Comparison of ENCODE assay signal across 18 cellular contexts in the genomic region with DNA sequence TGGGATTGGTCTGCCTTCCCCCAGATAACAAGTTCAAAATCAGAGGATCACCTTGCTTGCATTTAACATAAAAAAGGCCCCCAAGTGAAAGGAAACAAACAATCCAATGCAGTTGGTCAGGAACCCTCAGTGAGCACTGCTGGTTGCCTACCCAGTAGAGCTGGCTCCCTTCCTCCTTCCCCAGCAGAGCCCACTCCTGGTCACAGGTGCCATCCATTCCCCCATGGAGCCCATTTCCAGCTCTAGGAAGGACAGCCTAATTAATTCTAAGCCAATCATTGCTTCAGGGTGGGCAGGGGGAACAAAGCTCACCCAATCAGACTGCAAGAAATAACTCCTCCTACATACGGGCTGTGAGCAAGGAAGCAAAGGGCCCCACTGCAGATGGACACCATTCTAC.
DNase-seq lines count a peak whose midpoint lies in the region; ATAC-seq and TF ChIP-seq lines count a peak whose summit lies in the region.
"Had no signal": no experiment of that assay in that cellular context is flagged by ENCODE, and none has a peak within 500 bp of the region (broad histone marks: within the 10 kb centered on the region; RNA-seq: fewer than 3 reads in every experiment).

No MANE protein-coding gene starts in this region.

- WGBS in urinary bladder = 95% methylated on average over 1 of the region's 1 CpG
- WGBS in prostate gland = 86% methylated on average over 1 of the region's 1 CpG

- no peaks in the 10 kb centered on the region for H3K36me3 Mint-ChIP-seq in stimulated activated naive CD8-positive, alpha-beta T cell treated with anti-CD3 and anti-CD28 coated beads, Interleukin-15, Interleukin-2, amounts not matched to agents 100 ng/mL and 50 ng/mL, for 24 hours (ENCODE audit: low read depth)
- H3K36me3 Mint-ChIP-seq in chondrocyte (ENCODE audit: low read depth) = no peaks in the 10 kb centered on the region

- H3K27me3 Mint-ChIP-seq in stimulated activated naive CD8-positive, alpha-beta T cell treated with anti-CD3 and anti-CD28 coated beads, Interleukin-15, Interleukin-2, amounts not matched to agents 100 ng/mL and 50 ng/mL, for 24 hours = no peaks in the 10 kb centered on the region
- H3K27me3 Mint-ChIP-seq in chondrocyte (ENCODE audit: low read depth) = no peaks in the 10 kb centered on the region

- peaks cover 95% of the 10 kb centered on the region for H3K4me1 ChIP-seq in OCI-LY1 (ENCODE audit: insufficient read depth, low read length, severe bottlenecking)
- no peaks in the 10 kb centered on the region for H3K4me1 ChIP-seq in urinary bladder (ENCODE audit: insufficient read depth)
- no peaks in the 10 kb centered on the region for H3K4me1 ChIP-seq in prostate gland (replicated peaks)
- H3K4me1 ChIP-seq: Peyer's patch had no signal

- H3F3A ChIP-seq in OCI-LY1 (ENCODE audit: insufficient read depth, low read length) = no peaks in the 10 kb centered on the region

- H3K9me3 ChIP-seq in OCI-LY1 (ENCODE audit: low read length) = no peaks in the 10 kb centered on the region
- H3K9me3 ChIP-seq in prostate gland = no peaks in the 10 kb centered on the region
- H3K9me3 ChIP-seq: mucosa of descending colon, Peyer's patch, tibial nerve had no signal

- peak overlapping the region; percentile 81 for H3K4me3 ChIP-seq in OCI-LY1 (ENCODE audit: low read depth, low read length, poor library complexity, severe bottlenecking)
- no peak overlapping the region for H3K4me3 ChIP-seq in urinary bladder (ENCODE audit: low read depth, low read length)
- H3K4me3 ChIP-seq in prostate gland = no peak overlapping the region
- H3K4me3 ChIP-seq: hepatocyte, mucosa of descending colon, Peyer's patch, tibial nerve had no signal

- no peak overlapping the region for H2AFZ ChIP-seq in OCI-LY1 (ENCODE audit: low read length)
- H2AFZ ChIP-seq: hepatocyte had no signal

- TF ChIP-seq CTCF in OCI-LY1 (IDR thresholded peaks at IDR 0.05; ENCODE audit: low read length) = no peak
- TF ChIP-seq CTCF in chondrocyte (IDR thresholded peaks at IDR 0.05) = no peak
- TF ChIP-seq CTCF in prostate gland (IDR thresholded peaks at IDR 0.05) = no peak

- ATAC-seq in stimulated activated naive CD8-positive, alpha-beta T cell treated with anti-CD3 and anti-CD28 coated beads, Interleukin-15, Interleukin-2, amounts not matched to agents 100 U/mL and 50 U/mL, for 24 hours = no peak
- ATAC-seq in HG02840 (IDR thresholded peaks at IDR 0.05; ENCODE audit: low FRiP score, unreplicated experiment) = no peak
- ATAC-seq: mucosa of descending colon, SK-N-SH treated with all-trans-retinoic acid at 6 μM for 48 hours had no signal

- peaks cover 4% of the 10 kb centered on the region; the same call in 1 of the 2 replicates for H3K36me3 ChIP-seq in OCI-LY1 (ENCODE audit: insufficient read depth, low read length)
- H3K36me3 ChIP-seq in urinary bladder (ENCODE audit: insufficient read depth) = no peaks in the 10 kb centered on the region
- H3K36me3 ChIP-seq in prostate gland = no peaks in the 10 kb centered on the region
- H3K36me3 ChIP-seq: Peyer's patch, tibial nerve had no signal

- H3K27ac Mint-ChIP-seq in stimulated activated naive CD8-positive, alpha-beta T cell treated with anti-CD3 and anti-CD28 coated beads, Interleukin-15, Interleukin-2, amounts not matched to agents 100 ng/mL and 50 ng/mL, for 24 hours = peak overlapping the region; percentile 21
- H3K27ac Mint-ChIP-seq in chondrocyte (ENCODE audit: unreplicated experiment) = peak overlapping the region; percentile 17
- H3K27ac Mint-ChIP-seq: endodermal cell had no signal

- no peaks in the 10 kb centered on the region for H4K20me1 ChIP-seq in OCI-LY1 (ENCODE audit: insufficient read depth, low read length)

- peaks cover 89% of the 10 kb centered on the region for H3K4me1 Mint-ChIP-seq in stimulated activated naive CD8-positive, alpha-beta T cell treated with anti-CD3 and anti-CD28 coated beads, Interleukin-15, Interleukin-2, amounts not matched to agents 100 ng/mL and 50 ng/mL, for 24 hours (ENCODE audit: low read depth)
- H3K4me1 Mint-ChIP-seq in chondrocyte (ENCODE audit: low read depth) = peaks cover 13% of the 10 kb centered on the region

- no peak for DNase-seq in stimulated activated naive CD8-positive, alpha-beta T cell treated with anti-CD3 and anti-CD28 coated beads, Interleukin-15, Interleukin-2, amounts not matched to agents 100 U/mL and 50 U/mL, for 24 hours
- DNase-seq in chondrocyte (ENCODE audit: low spot score) (no peak), prostate gland (ENCODE audit: low spot score) (no peak), medulla oblongata (ENCODE audit: extremely low spot score) (no peak)
- DNase-seq: caudate nucleus; DMS53; endodermal cell; mucosa of descending colon; MV-4-11; Peyer's patch; stimulated activated CD4-positive, alpha-beta T cell treated with anti-CD3 and anti-CD28 coated beads, Interleukin-4, amount 100 ng/mL, for 4 hours had no signal

- H3K9me2 ChIP-seq in OCI-LY1 (ENCODE audit: low read depth, low read length) = no peaks in the 10 kb centered on the region

- H3K9me3 Mint-ChIP-seq in stimulated activated naive CD8-positive, alpha-beta T cell treated with anti-CD3 and anti-CD28 coated beads, Interleukin-15, Interleukin-2, amounts not matched to agents 100 ng/mL and 50 ng/mL, for 24 hours = no peaks in the 10 kb centered on the region
- H3K9me3 Mint-ChIP-seq in chondrocyte (ENCODE audit: low read depth) = peaks cover 6% of the 10 kb centered on the region

- TF ChIP-seq POLR2A in prostate gland (IDR thresholded peaks at IDR 0.05) = no peak

- H3K27ac ChIP-seq in OCI-LY1 (ENCODE audit: low read depth, low read length, poor library complexity, severe bottlenecking) = peak overlapping the region; percentile 90
- peak overlapping the region; percentile 10 for H3K27ac ChIP-seq in urinary bladder (ENCODE audit: low read depth)
- H3K27ac ChIP-seq in prostate gland = no peak overlapping the region
- H3K27ac ChIP-seq: hepatocyte, tibial nerve had no signal

- peak overlapping the region; percentile 32 for H3K4me3 Mint-ChIP-seq in stimulated activated naive CD8-positive, alpha-beta T cell treated with anti-CD3 and anti-CD28 coated beads, Interleukin-15, Interleukin-2, amounts not matched to agents 100 ng/mL and 50 ng/mL, for 24 hours
- H3K4me3 Mint-ChIP-seq in chondrocyte (ENCODE audit: unreplicated experiment) = no peak overlapping the region
- H3K4me3 Mint-ChIP-seq: endodermal cell had no signal

- no peaks in the 10 kb centered on the region for H3K27me3 ChIP-seq in OCI-LY1 (ENCODE audit: insufficient read depth, low read length)
- no peaks in the 10 kb centered on the region for H3K27me3 ChIP-seq in prostate gland (replicated peaks; ENCODE audit: insufficient read depth)
- H3K27me3 ChIP-seq: hepatocyte, Peyer's patch, tibial nerve had no signal

- H3K4me2 ChIP-seq in OCI-LY1 (ENCODE audit: low read length) = peak overlapping the region; percentile 90
- H3K4me2 ChIP-seq: hepatocyte had no signal

- H3K79me2 ChIP-seq in OCI-LY1 (ENCODE audit: insufficient read depth, low read length) = peaks cover 39% of the 10 kb centered on the region
- H3K79me2 ChIP-seq: hepatocyte had no signal

- H3K9ac ChIP-seq in OCI-LY1 (ENCODE audit: low read length) = peak overlapping the region; percentile 94

- intact Hi-C loops in prostate gland (cut with DNase I) = no loop called here

Comparison
In these comparisons a context has a peak if more than half of its experiments do, and no peak if none do; other contexts are left out.
1. H3K27ac ChIP-seq: peak in OCI-LY1 (single experiment) and urinary bladder (single experiment); none in prostate gland (0 of 2).